1 cellular context compared by ENCODE assay signal in genomic region chr2:70949086-70949485, GRCh38.
TF ChIP-seq lines count a peak whose summit lies in the region.

No MANE protein-coding gene starts in this region.

TF ChIP-seq in K562, 482 proteins besides CTCF, POLR2A, EP300 and RAD21 (continued from another document):
- TF ChIP-seq MGA (IDR thresholded peaks at IDR 0.05): no peak
